1 cellular context compared by ENCODE assay signal in genomic region chr10:50538473-50539398, GRCh38.
TF ChIP-seq lines count a peak whose summit lies in the region.

No MANE protein-coding gene starts in this region.

TF ChIP-seq in K562, 482 proteins besides CTCF, POLR2A, EP300 and RAD21 (continued from another document and continues in another):
- TF ChIP-seq HBP1 (CRISPR knock-in tag; IDR thresholded peaks at IDR 0.05) = no peak
- 0 out of 4 replicates have a peak, but pooled peaks of 1 of the 2 experiments have one; percentile 24 for TF ChIP-seq TEAD1 (CRISPR knock-in tag; IDR thresholded peaks at IDR 0.05)
- no peak for TF ChIP-seq ZNF436 (CRISPR knock-in tag; IDR thresholded peaks at IDR 0.05)
- TF ChIP-seq, protein P1, sequence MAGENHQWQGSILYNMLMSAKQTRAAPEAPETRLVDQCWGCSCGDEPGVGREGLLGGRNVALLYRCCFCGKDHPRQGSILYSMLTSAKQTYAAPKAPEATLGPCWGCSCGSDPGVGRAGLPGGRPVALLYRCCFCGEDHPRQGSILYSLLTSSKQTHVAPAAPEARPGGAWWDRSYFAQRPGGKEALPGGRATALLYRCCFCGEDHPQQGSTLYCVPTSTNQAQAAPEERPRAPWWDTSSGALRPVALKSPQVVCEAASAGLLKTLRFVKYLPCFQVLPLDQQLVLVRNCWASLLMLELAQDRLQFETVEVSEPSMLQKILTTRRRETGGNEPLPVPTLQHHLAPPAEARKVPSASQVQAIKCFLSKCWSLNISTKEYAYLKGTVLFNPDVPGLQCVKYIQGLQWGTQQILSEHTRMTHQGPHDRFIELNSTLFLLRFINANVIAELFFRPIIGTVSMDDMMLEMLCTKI (IDR thresholded peaks at IDR 0.05; ENCODE audit: partially characterized antibody) = no peak
- TF ChIP-seq SMARCC2 (IDR thresholded peaks at IDR 0.05; ENCODE audit: low read depth) = 0 out of 2 replicates have a peak, but pooled peaks have one; percentile 28
- TF ChIP-seq CUX1 (CRISPR knock-in tag; IDR thresholded peaks at IDR 0.05) = no peak
- TF ChIP-seq ZBTB43 (CRISPR knock-in tag; IDR thresholded peaks at IDR 0.05) = no peak
- TF ChIP-seq DMBX1 (CRISPR knock-in tag; IDR thresholded peaks at IDR 0.05; ENCODE audit: borderline replicate concordance) = peak; percentile 71; the same call in 1 of the 2 replicates
- TF ChIP-seq ZFP1 (CRISPR knock-in tag; IDR thresholded peaks at IDR 0.05) = no peak
- no peak for TF ChIP-seq JUN (IDR thresholded peaks at IDR 0.05; ENCODE audit: borderline replicate concordance, low read depth, low read length)
- TF ChIP-seq JUN (CRISPR knock-in tag; IDR thresholded peaks at IDR 0.05; ENCODE audit: borderline replicate concordance) = no peak
- TF ChIP-seq ZEB2 (IDR thresholded peaks at IDR 0.05) = 0 out of 2 replicates have a peak, but pooled peaks have one; percentile 19
- 0 out of 2 replicates have a peak, but pooled peaks have one; percentile 27 for TF ChIP-seq ATF4 (CRISPR knock-in tag; IDR thresholded peaks at IDR 0.05)
- no peak for TF ChIP-seq MED1 (CRISPR knock-in tag; IDR thresholded peaks at IDR 0.05; ENCODE audit: borderline replicate concordance)
- no peak for TF ChIP-seq TCF7L2 (IDR thresholded peaks at IDR 0.05; ENCODE audit: low read depth, low read length)
- no peak for TF ChIP-seq FOS (IDR thresholded peaks at IDR 0.05; ENCODE audit: extremely low read depth, insufficient read length)
- TF ChIP-seq MCM5 (IDR thresholded peaks at IDR 0.05; ENCODE audit: low read depth) = no peak
- no peak for TF ChIP-seq ZFPM2 (CRISPR knock-in tag; IDR thresholded peaks at IDR 0.05)
- TF ChIP-seq, protein P2, sequence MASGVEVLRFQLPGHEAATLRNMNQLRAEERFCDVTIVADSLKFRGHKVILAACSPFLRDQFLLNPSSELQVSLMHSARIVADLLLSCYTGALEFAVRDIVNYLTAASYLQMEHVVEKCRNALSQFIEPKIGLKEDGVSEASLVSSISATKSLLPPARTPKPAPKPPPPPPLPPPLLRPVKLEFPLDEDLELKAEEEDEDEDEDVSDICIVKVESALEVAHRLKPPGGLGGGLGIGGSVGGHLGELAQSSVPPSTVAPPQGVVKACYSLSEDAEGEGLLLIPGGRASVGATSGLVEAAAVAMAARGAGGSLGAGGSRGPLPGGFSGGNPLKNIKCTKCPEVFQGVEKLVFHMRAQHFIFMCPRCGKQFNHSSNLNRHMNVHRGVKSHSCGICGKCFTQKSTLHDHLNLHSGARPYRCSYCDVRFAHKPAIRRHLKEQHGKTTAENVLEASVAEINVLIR (CRISPR knock-in tag; IDR thresholded peaks at IDR 0.05) = no peak
- TF ChIP-seq DPF2 (IDR thresholded peaks at IDR 0.05) = peak; percentile 39
- no peak for TF ChIP-seq JUNB (CRISPR knock-in tag; conservative IDR thresholded peaks at IDR 0.05)
- no peak for TF ChIP-seq CCNT2 (IDR thresholded peaks at IDR 0.05; ENCODE audit: borderline replicate concordance, extremely low read depth, insufficient read length, low read depth, low read length)
- TF ChIP-seq SOX6 (IDR thresholded peaks at IDR 0.05) = peak; percentile 89
- no peak for TF ChIP-seq FOXA1 (IDR thresholded peaks at IDR 0.05; ENCODE audit: borderline replicate concordance)
- TF ChIP-seq CREB1 (IDR thresholded peaks at IDR 0.05) = no peak
- no peak for TF ChIP-seq CREB1 (CRISPR knock-in tag; IDR thresholded peaks at IDR 0.05)
- no peak for TF ChIP-seq KDM2B (CRISPR knock-in tag; IDR thresholded peaks at IDR 0.05)
- no peak for TF ChIP-seq CHD4 (IDR thresholded peaks at IDR 0.05; ENCODE audit: insufficient read depth, insufficient replicate concordance, low read depth, low read length, poor library complexity, severe bottlenecking)
- no peak for TF ChIP-seq STAT5B (CRISPR knock-in tag; IDR thresholded peaks at IDR 0.05)
- TF ChIP-seq BRF1 (IDR thresholded peaks at IDR 0.05; ENCODE audit: borderline replicate concordance, extremely low read depth, insufficient read length) = no peak
- no peak for TF ChIP-seq UBTF (IDR thresholded peaks at IDR 0.05; ENCODE audit: borderline replicate concordance in 1 of 2, low read depth in 2 of 2, low read length in 2 of 2)
- no peak for TF ChIP-seq SAFB (IDR thresholded peaks at IDR 0.05; ENCODE audit: borderline replicate concordance, low read depth, low read length)
- TF ChIP-seq RBBP5 (IDR thresholded peaks at IDR 0.05; ENCODE audit: borderline replicate concordance, insufficient read depth, low read length, poor library complexity, severe bottlenecking) = no peak
- no peak for TF ChIP-seq OTX1 (CRISPR knock-in tag; IDR thresholded peaks at IDR 0.05)
- TF ChIP-seq NFATC3 (IDR thresholded peaks at IDR 0.05) = no peak
- no peak for TF ChIP-seq COPS2 (conservative IDR thresholded peaks at IDR 0.05)
- TF ChIP-seq MIER1 (IDR thresholded peaks at IDR 0.05; ENCODE audit: low read depth) = no peak
- 0 out of 2 replicates have a peak, but pooled peaks have one; percentile 14 for TF ChIP-seq ZNF311 (CRISPR knock-in tag; IDR thresholded peaks at IDR 0.05)
- TF ChIP-seq HEY1 (CRISPR knock-in tag; IDR thresholded peaks at IDR 0.05; ENCODE audit: borderline replicate concordance) = no peak
- no peak for TF ChIP-seq ZNF57 (CRISPR knock-in tag; IDR thresholded peaks at IDR 0.05)
- TF ChIP-seq, protein P3, sequence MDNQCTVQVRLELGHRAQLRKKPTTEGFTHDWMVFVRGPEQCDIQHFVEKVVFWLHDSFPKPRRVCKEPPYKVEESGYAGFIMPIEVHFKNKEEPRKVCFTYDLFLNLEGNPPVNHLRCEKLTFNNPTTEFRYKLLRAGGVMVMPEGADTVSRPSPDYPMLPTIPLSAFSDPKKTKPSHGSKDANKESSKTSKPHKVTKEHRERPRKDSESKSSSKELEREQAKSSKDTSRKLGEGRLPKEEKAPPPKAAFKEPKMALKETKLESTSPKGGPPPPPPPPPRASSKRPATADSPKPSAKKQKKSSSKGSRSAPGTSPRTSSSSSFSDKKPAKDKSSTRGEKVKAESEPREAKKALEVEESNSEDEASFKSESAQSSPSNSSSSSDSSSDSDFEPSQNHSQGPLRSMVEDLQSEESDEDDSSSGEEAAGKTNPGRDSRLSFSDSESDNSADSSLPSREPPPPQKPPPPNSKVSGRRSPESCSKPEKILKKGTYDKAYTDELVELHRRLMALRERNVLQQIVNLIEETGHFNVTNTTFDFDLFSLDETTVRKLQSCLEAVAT (IDR thresholded peaks at IDR 0.05) = no peak
- no peak for TF ChIP-seq DIDO1 (tag; IDR thresholded peaks at IDR 0.05; ENCODE audit: low read depth)
- TF ChIP-seq TSHZ1 (CRISPR knock-in tag; IDR thresholded peaks at IDR 0.05) = no peak
- TF ChIP-seq NR3C1 (CRISPR knock-in tag; IDR thresholded peaks at IDR 0.05) = no peak
